ENCODE assay signal across 8 cellular contexts in the genomic region with DNA sequence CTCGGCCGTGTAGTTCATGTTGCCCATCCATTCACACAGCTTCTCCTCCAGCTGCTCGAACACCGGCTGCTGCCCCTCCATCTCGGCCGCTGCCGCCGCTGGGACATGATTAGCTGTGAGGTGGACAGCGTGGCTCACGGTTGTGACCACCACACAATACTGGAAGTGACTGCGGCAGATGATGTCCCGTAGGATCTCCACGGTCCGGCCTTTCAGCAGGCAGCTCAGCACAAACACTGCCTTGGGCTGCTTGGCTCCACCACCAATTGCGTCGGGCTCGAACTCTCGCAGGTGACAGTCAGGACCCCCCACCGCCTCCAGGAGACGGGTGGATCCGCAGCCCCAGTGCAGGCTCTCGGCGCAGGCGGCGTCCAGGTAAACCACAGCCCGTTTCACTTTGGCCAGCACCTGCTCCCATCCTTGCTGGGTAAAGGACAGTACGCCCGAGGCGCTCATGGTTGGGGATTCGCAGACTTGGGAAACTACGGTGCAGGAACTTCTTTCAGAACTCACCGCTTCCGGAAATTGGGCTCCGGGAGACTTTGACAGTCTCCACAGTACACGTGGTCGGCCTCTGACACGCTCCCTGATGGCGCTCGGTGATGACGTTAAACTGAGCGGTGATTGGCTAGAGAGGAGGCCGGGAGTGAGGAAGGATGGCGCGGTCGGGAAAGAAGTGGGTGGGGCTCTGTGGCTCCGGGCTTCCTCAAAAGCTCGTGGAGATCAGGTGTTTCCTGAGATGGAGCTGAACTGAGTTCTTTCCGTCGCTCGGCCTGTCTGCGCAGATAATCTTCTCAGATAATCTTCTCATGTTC.
DNase-seq lines count a peak whose midpoint lies in the region; ATAC-seq, FAIRE-seq and TF ChIP-seq lines count a peak whose summit lies in the region.

A gene (minus strand): TSS at position 576 of the 815 bp plus-strand sequence.

- TF ChIP-seq CTCF in AG09309 (IDR thresholded peaks at IDR 0.05; ENCODE audit: control insufficient read depth, insufficient read depth, low read depth, low read length, missing control alignments), result no peak

- DNase-seq in AG09309 (ENCODE audit: low read depth) (peak; percentile 86), NCI-H446 (lab: John Stamatoyannopoulos, UW) (peak; percentile 96 to 97), cerebellar cortex (ENCODE audit: low spot score) (peak; percentile 99)
- DNase-seq in activated CD4-positive, CD25-positive, alpha-beta regulatory T cell treated with anti-CD3 and anti-CD28 coated beads, Interleukin-2, amount 50 U/mL, for 16 hours (ENCODE audit: low read depth, low spot score), result peak; percentile 96
- DNase-seq in stimulated activated CD4-positive, alpha-beta T cell treated with anti-CD3 and anti-CD28 coated beads, Interleukin-12 subunit alpha, Interleukin-12 subunit beta, amount 100 ng/mL, for 4 hours, result peak; percentile 94

- peak; percentile 91 for FAIRE-seq in islet of Langerhans (lab: Jason Lieb, UNC)

- peak within 1 kb of the TSS; percentile 63 for H3K4me3 ChIP-seq in AG09309 (ENCODE audit: control insufficient read depth, low read depth, low read length)

- peak; percentile 99 for ATAC-seq in GM19025 (IDR thresholded peaks at IDR 0.05; ENCODE audit: low read depth, unreplicated experiment)
- peak; percentile 97 for ATAC-seq in HG03342 (IDR thresholded peaks at IDR 0.05; ENCODE audit: unreplicated experiment)

Comparison
In these comparisons a context has a peak if more than half of its experiments do, and no peak if none do; other contexts are left out.
1. Peak in every context shown above with its lines: DNase-seq, ATAC-seq and H3K4me3 ChIP-seq.